Comparison of ENCODE assay signal across 30 cellular contexts in genomic region chr2:237667891-237668290, GRCh38. TPM values are rescaled to one million over a fixed set of nuclear protein-coding genes. Genes with fewer than 3 reads are reported as not detected.
DNase-seq lines count a peak whose midpoint lies in the region; ATAC-seq and TF ChIP-seq lines count a peak whose summit lies in the region.
"Had no signal": no experiment of that assay in that cellular context is flagged by ENCODE, and none has a peak within 500 bp of the region (broad histone marks: within the 10 kb centered on the region; RNA-seq: fewer than 3 reads in every experiment).

No MANE protein-coding gene starts in this region.

- H3K4me3 ChIP-seq in CD8-positive, alpha-beta memory T cell (ENCODE audit: low read length): no peak overlapping the region
- H3K4me3 ChIP-seq: gastroesophageal sphincter, hepatocyte, lower lobe of right lung, right atrium auricular region, tibial nerve had no signal

- CTCF ChIA-PET in CD8-positive, alpha-beta memory T cell (lab: Charles Lee): interaction anchor here (11.5 to 12.1 kb wide), 2 partner anchors 28 to 77 kb away, joined by 268 to 295 read pairs; no protein-coding TSS in a partner anchor
- CTCF ChIA-PET in Calu3 (lab: Charles Lee): no interaction called here

- H3K27me3 Mint-ChIP-seq in HFFc6 (ENCODE audit: insufficient read depth): peaks cover 8% of the 10 kb centered on the region
- H3K27me3 Mint-ChIP-seq in nephron (ENCODE audit: low read depth): peaks cover 3% of the 10 kb centered on the region
- peaks cover 12 to 39% of the 10 kb centered on the region in 2 donors for H3K27me3 Mint-ChIP-seq in CD8-positive, alpha-beta memory T cell
- H3K27me3 Mint-ChIP-seq in Calu3 (ENCODE audit: unreplicated experiment): peaks cover 69% of the 10 kb centered on the region
- peaks cover 12% of the 10 kb centered on the region for H3K27me3 Mint-ChIP-seq in activated T-cell treated with anti-CD3 and anti-CD28 coated beads, Interleukin-2, amount 50 U/mL, for 4 hours (ENCODE audit: low read depth)

- ATAC-seq in stimulated activated effector memory CD8-positive, alpha-beta T cell treated with anti-CD3 and anti-CD28 coated beads, Interleukin-12 subunit alpha, Interleukin-12 subunit beta, amount 100 ng/mL, for 72 hours: no peak
- ATAC-seq in activated T-cell treated with anti-CD3 and anti-CD28 coated beads, Interleukin-2, amount 50 U/mL, for 4 hours: no peak
- ATAC-seq: gastroesophageal sphincter, lower lobe of right lung had no signal

- H3K4me1 Mint-ChIP-seq in HFFc6 (ENCODE audit: low read depth) (peaks cover 27% of the 10 kb centered on the region), nephron (peaks cover 69% of the 10 kb centered on the region), Calu3 (ENCODE audit: low read depth, unreplicated experiment) (peaks cover 7% of the 10 kb centered on the region)
- peaks cover 32% of the 10 kb centered on the region for H3K4me1 Mint-ChIP-seq in stimulated activated effector memory CD8-positive, alpha-beta T cell treated with anti-CD3 and anti-CD28 coated beads, Interleukin-12 subunit alpha, Interleukin-12 subunit beta, amount 100 ng/mL, for 72 hours
- H3K4me1 Mint-ChIP-seq in CD8-positive, alpha-beta memory T cell: peaks cover 5 to 8% (median 7%) of the 10 kb centered on the region in 3 donors
- H3K4me1 Mint-ChIP-seq in activated T-cell treated with anti-CD3 and anti-CD28 coated beads, Interleukin-2, amount 50 U/mL, for 4 hours (ENCODE audit: low read depth): peaks cover 11% of the 10 kb centered on the region

- peak overlapping the region; percentile 89 for H3K27ac ChIP-seq in VCaP
- H3K27ac ChIP-seq in CD8-positive, alpha-beta memory T cell (ENCODE audit: low read depth, low read length): no peak overlapping the region
- H3K27ac ChIP-seq: hepatocyte, lower lobe of right lung, parathyroid adenoma, right atrium auricular region, tibial nerve had no signal

- TF ChIP-seq CTCF in HFFc6 (IDR thresholded peaks at IDR 0.05) (no peak), VCaP (conservative IDR thresholded peaks at IDR 0.05) (no peak), nephron (IDR thresholded peaks at IDR 0.05; ENCODE audit: unreplicated experiment in 3 of 3) (no peak), Calu3 (IDR thresholded peaks at IDR 0.05; ENCODE audit: unreplicated experiment) (no peak)

- BruUV-seq in Calu3 (replicated peaks; lab: Mats Ljungman, UMichigan): no TSS peak

- DNase-seq in HFFc6: no peak
- no peak for DNase-seq in stimulated activated effector memory CD8-positive, alpha-beta T cell treated with anti-CD3 and anti-CD28 coated beads, Interleukin-12 subunit alpha, Interleukin-12 subunit beta, amount 100 ng/mL, for 72 hours (ENCODE audit: low spot score in 2 of 2)
- no peak for DNase-seq in CD8-positive, alpha-beta memory T cell
- DNase-seq in Calu3: no peak
- no peak for DNase-seq in activated T-cell treated with anti-CD3 and anti-CD28 coated beads, Interleukin-2, amount 50 U/mL, for 4 hours
- no peak for DNase-seq in NCI-H1105 (lab: John Stamatoyannopoulos, UW)
- DNase-seq: activated CD4-positive, alpha-beta T cell treated with anti-CD3 and anti-CD28 coated beads, Interleukin-2, amount 10 ng/mL, durations not matched to agents 24 days and 14 days; activated CD8-positive, alpha-beta memory T cell treated with anti-CD3 and anti-CD28 coated beads for 24 hours; activated effector memory CD4-positive, alpha-beta T cell treated with anti-CD3 and anti-CD28 coated beads, Interleukin-2, amount 50 U/mL, for 16 hours; activated naive CD8-positive, alpha-beta T cell treated with anti-CD3 and anti-CD28 coated beads, Interleukin-2, amount 10 ng/mL, durations not matched to agents 7 days and 5 days; activated T-cell treated with anti-CD3 and anti-CD28 coated beads for 4 hours; aorta; BE2C; effector CD4-positive, alpha-beta T cell; GDM1; KG1; kidney glomerular epithelial cell; lower lobe of right lung; NCI-H1105 treated with DMSO at 0.1 percent for 48 hours; NCI-H1930; NCI-H524 treated with DMSO at 0.1 percent for 48 hours; SIG-M5; stimulated activated CD4-positive, alpha-beta T cell treated with anti-CD3 and anti-CD28 coated beads, Interleukin-4, amount 100 ng/mL, for 1 hour had no signal

- intact Hi-C loops in Calu3 (cut with micrococcal nuclease; ENCODE audit: unreplicated experiment): no loop called here

- no peak overlapping the region for H3K4me3 Mint-ChIP-seq in HFFc6
- peak overlapping the region in 1 of 3 experiments; percentile 15 for H3K4me3 Mint-ChIP-seq in nephron
- no peak overlapping the region for H3K4me3 Mint-ChIP-seq in stimulated activated effector memory CD8-positive, alpha-beta T cell treated with anti-CD3 and anti-CD28 coated beads, Interleukin-12 subunit alpha, Interleukin-12 subunit beta, amount 100 ng/mL, for 72 hours
- no peak overlapping the region for H3K4me3 Mint-ChIP-seq in CD8-positive, alpha-beta memory T cell
- no peak overlapping the region for H3K4me3 Mint-ChIP-seq in Calu3 (ENCODE audit: low read depth, unreplicated experiment)
- H3K4me3 Mint-ChIP-seq in activated T-cell treated with anti-CD3 and anti-CD28 coated beads, Interleukin-2, amount 50 U/mL, for 4 hours: no peak overlapping the region
- H3K4me3 Mint-ChIP-seq: activated CD4-positive, alpha-beta T cell treated with anti-CD3 and anti-CD28 coated beads, Interleukin-2, amount 10 ng/mL, durations not matched to agents 24 days and 14 days; activated naive CD8-positive, alpha-beta T cell treated with anti-CD3 and anti-CD28 coated beads, Interleukin-2, amount 10 ng/mL, durations not matched to agents 7 days and 5 days had no signal

- H3K9me3 ChIP-seq in CD8-positive, alpha-beta memory T cell (ENCODE audit: low read length): no peaks in the 10 kb centered on the region
- H3K9me3 ChIP-seq: BE2C, gastroesophageal sphincter, lower lobe of right lung, right atrium auricular region, tibial nerve had no signal

- H3K4me1 ChIP-seq in CD8-positive, alpha-beta memory T cell (ENCODE audit: insufficient read depth, low read length): peaks cover 4% of the 10 kb centered on the region

- H3K27ac Mint-ChIP-seq in HFFc6 (peak overlapping the region; percentile 2; the same call in 1 of the 2 replicates), nephron (peak overlapping the region; percentile 54 to 91 (median 91)), Calu3 (ENCODE audit: unreplicated experiment) (no peak overlapping the region)
- H3K27ac Mint-ChIP-seq in stimulated activated effector memory CD8-positive, alpha-beta T cell treated with anti-CD3 and anti-CD28 coated beads, Interleukin-12 subunit alpha, Interleukin-12 subunit beta, amount 100 ng/mL, for 72 hours: peak overlapping the region; percentile 43
- H3K27ac Mint-ChIP-seq in CD8-positive, alpha-beta memory T cell: no peak overlapping the region
- H3K27ac Mint-ChIP-seq: activated CD4-positive, alpha-beta T cell treated with anti-CD3 and anti-CD28 coated beads, Interleukin-2, amount 10 ng/mL, durations not matched to agents 24 days and 14 days; activated naive CD8-positive, alpha-beta T cell treated with anti-CD3 and anti-CD28 coated beads, Interleukin-2, amount 10 ng/mL, durations not matched to agents 7 days and 5 days had no signal

- no peaks in the 10 kb centered on the region for H3K9me3 Mint-ChIP-seq in HFFc6
- H3K9me3 Mint-ChIP-seq in nephron: no peaks in the 10 kb centered on the region
- no peaks in the 10 kb centered on the region for H3K9me3 Mint-ChIP-seq in stimulated activated effector memory CD8-positive, alpha-beta T cell treated with anti-CD3 and anti-CD28 coated beads, Interleukin-12 subunit alpha, Interleukin-12 subunit beta, amount 100 ng/mL, for 72 hours
- no peaks in the 10 kb centered on the region for H3K9me3 Mint-ChIP-seq in CD8-positive, alpha-beta memory T cell
- H3K9me3 Mint-ChIP-seq in Calu3 (ENCODE audit: low read depth, unreplicated experiment): no peaks in the 10 kb centered on the region
- H3K9me3 Mint-ChIP-seq in activated T-cell treated with anti-CD3 and anti-CD28 coated beads, Interleukin-2, amount 50 U/mL, for 4 hours: no peaks in the 10 kb centered on the region
- H3K9me3 Mint-ChIP-seq: activated CD4-positive, alpha-beta T cell treated with anti-CD3 and anti-CD28 coated beads, Interleukin-2, amount 10 ng/mL, durations not matched to agents 24 days and 14 days; activated naive CD8-positive, alpha-beta T cell treated with anti-CD3 and anti-CD28 coated beads, Interleukin-2, amount 10 ng/mL, durations not matched to agents 7 days and 5 days had no signal

- POLR2A ChIA-PET in CD8-positive, alpha-beta memory T cell (lab: Charles Lee): no interaction called here

- H3K27me3 ChIP-seq in CD8-positive, alpha-beta memory T cell (ENCODE audit: insufficient read depth, low read length, poor library complexity, severe bottlenecking): no peaks in the 10 kb centered on the region
- H3K27me3 ChIP-seq: BE2C, gastroesophageal sphincter, hepatocyte, right atrium auricular region had no signal

- no peaks in the 10 kb centered on the region for H3K36me3 ChIP-seq in CD8-positive, alpha-beta memory T cell (ENCODE audit: insufficient read depth, low read length)
- H3K36me3 ChIP-seq: BE2C, gastroesophageal sphincter, lower lobe of right lung, right atrium auricular region, tibial nerve had no signal

- H3K36me3 Mint-ChIP-seq in HFFc6 (ENCODE audit: low read depth) (peaks cover 14% of the 10 kb centered on the region), nephron (ENCODE audit: low read depth) (no peaks in the 10 kb centered on the region), Calu3 (ENCODE audit: insufficient read depth, unreplicated experiment) (no peaks in the 10 kb centered on the region)
- H3K36me3 Mint-ChIP-seq in stimulated activated effector memory CD8-positive, alpha-beta T cell treated with anti-CD3 and anti-CD28 coated beads, Interleukin-12 subunit alpha, Interleukin-12 subunit beta, amount 100 ng/mL, for 72 hours: peaks cover 7% of the 10 kb centered on the region
- H3K36me3 Mint-ChIP-seq in CD8-positive, alpha-beta memory T cell: no peaks in the 10 kb centered on the region
- no peaks in the 10 kb centered on the region for H3K36me3 Mint-ChIP-seq in activated T-cell treated with anti-CD3 and anti-CD28 coated beads, Interleukin-2, amount 50 U/mL, for 4 hours (ENCODE audit: insufficient read depth)
- H3K36me3 Mint-ChIP-seq: activated naive CD8-positive, alpha-beta T cell treated with anti-CD3 and anti-CD28 coated beads, Interleukin-2, amount 10 ng/mL, durations not matched to agents 7 days and 5 days had no signal

RNA-seq across cellular contexts. Expression of gene LRRFIP1, which starts 40.5 kb away (rescaled TPM):
- 100 to 1,000 TPM in 4 of 6 experiments, 10 to 100 TPM in 2; 90.6 to 107 (median 102) TPM for total RNA-seq in HFFc6 (2021; fragmentation: NEBNext Ultra II Directional; extraction: Animal tissue kit (Norgen Biotek cat#: 25700))
- total RNA-seq in CD8-positive, alpha-beta memory T cell: 100 to 1,000 TPM; 188 to 192 TPM
- 128 TPM for polyA plus RNA-seq in CD8-positive, alpha-beta memory T cell
- 152 and 161 TPM in 2 replicates for total RNA-seq in Calu3 (2022)
- total RNA-seq in activated T-cell treated with anti-CD3 and anti-CD28 coated beads, Interleukin-2, amount 50 U/mL, for 4 hours: 100 to 1,000 TPM; 160 to 203 (median 169) TPM

Comparison
In these comparisons a context has a peak if more than half of its experiments do, and no peak if none do; other contexts are left out.
1. H3K27ac Mint-ChIP-seq: peak in HFFc6 (single experiment), nephron (3 of 3) and stimulated activated effector memory CD8-positive, alpha-beta T cell treated with anti-CD3 and anti-CD28 coated beads, Interleukin-12 subunit alpha, Interleukin-12 subunit beta, amount 100 ng/mL, for 72 hours (single experiment); none in CD8-positive, alpha-beta memory T cell (0 of 8) and Calu3 (single experiment).